ENCODE assay signal across 34 cellular contexts in genomic region chr10:62847433-62847832, GRCh38. TPM values are rescaled to one million over a fixed set of nuclear protein-coding genes. Genes with fewer than 3 reads are reported as not detected.
DNase-seq lines count a peak whose midpoint lies in the region; ATAC-seq, FAIRE-seq and TF ChIP-seq lines count a peak whose summit lies in the region.
"Had no signal": no experiment of that assay in that cellular context is flagged by ENCODE, and none has a peak within 500 bp of the region (broad histone marks: within the 10 kb centered on the region; RNA-seq: fewer than 3 reads in every experiment).

No MANE protein-coding gene starts in this region.

- BruUV-seq in GM12878 (replicated peaks; lab: Mats Ljungman, UMichigan) (no TSS peak), K562 (replicated peaks; lab: Mats Ljungman, UMichigan) (no TSS peak)

- H3K27me3 ChIP-seq in GM12878 (replicated peaks in 1 of 2; ENCODE audit: control insufficient read depth in 2 of 2, insufficient read depth in 2 of 2, low read length in 1 of 2) (no peaks in the 10 kb centered on the region), K562 (ENCODE audit: control insufficient read depth in 2 of 2, insufficient read depth in 2 of 2, low read length in 2 of 2) (no peaks in the 10 kb centered on the region), mesenchymal stem cell (ENCODE audit: control insufficient read depth in 1 of 2, insufficient read depth in 1 of 2, low read length in 2 of 2) (peaks cover 13 to 35% of the 10 kb centered on the region in 2 experiments)
- H3K27me3 ChIP-seq: BE2C; BLaER1; BLaER1 treated with 17β-estradiol and CSF1 and Interleukin-3, amounts not matched to agents 10 nM and 100 nM had no signal

- H3K4me3 ChIP-seq in HEK293 (ENCODE audit: low read depth, low read length), result no peak overlapping the region
- H3K4me3 ChIP-seq in GM12878, result no peak overlapping the region
- no peak overlapping the region for H3K4me3 ChIP-seq in K562
- no peak overlapping the region for H3K4me3 ChIP-seq in mesenchymal stem cell (ENCODE audit: insufficient read depth in 1 of 2, low read depth in 1 of 2, low read length in 2 of 2)
- H3K4me3 ChIP-seq: A549; BLaER1; BLaER1 treated with 17β-estradiol and CSF1 and Interleukin-3, amounts not matched to agents 10 nM and 100 nM had no signal

- H3K79me1 ChIP-seq in mesenchymal stem cell (replicated peaks; ENCODE audit: low read length, poor library complexity, severe bottlenecking), result no peaks in the 10 kb centered on the region

- H3K4ac ChIP-seq in mesenchymal stem cell (ENCODE audit: low read depth in 1 of 2, low read length in 2 of 2), result no peak overlapping the region

- H3K18ac ChIP-seq in mesenchymal stem cell (ENCODE audit: low read depth in 1 of 2, low read length in 2 of 2), result no peak overlapping the region

- H3K4me1 ChIP-seq in HEK293 (ENCODE audit: control insufficient read depth, insufficient read depth, low read length), result no peaks in the 10 kb centered on the region
- peaks cover 20% of the 10 kb centered on the region for H3K4me1 ChIP-seq in GM12878 (ENCODE audit: control insufficient read depth, insufficient read depth, low read length)
- no peaks in the 10 kb centered on the region for H3K4me1 ChIP-seq in K562 (replicated peaks in 1 of 2; ENCODE audit: control insufficient read depth in 2 of 2, insufficient read depth in 2 of 2, low read length in 2 of 2)
- no peaks in the 10 kb centered on the region for H3K4me1 ChIP-seq in mesenchymal stem cell (ENCODE audit: control insufficient read depth, insufficient read depth, low read depth, low read length)
- H3K4me1 ChIP-seq: A549, BE2C, Caco-2 had no signal

- no peak overlapping the region for H2BK15ac ChIP-seq in mesenchymal stem cell (ENCODE audit: low read depth, poor library complexity, severe bottlenecking)

- H2AK5ac ChIP-seq in mesenchymal stem cell (ENCODE audit: low read length, severe bottlenecking), result no peak overlapping the region

- H2AFZ ChIP-seq in GM12878 (ENCODE audit: control insufficient read depth, low read depth, low read length) (no peak overlapping the region), K562 (ENCODE audit: low read depth, low read length) (no peak overlapping the region), mesenchymal stem cell (ENCODE audit: low read depth, low read length) (no peak overlapping the region)

- ATAC-seq in GM12878 (no peak), K562 (no peak)
- ATAC-seq: A549; CD8-positive, alpha-beta T cell had no signal

- H3K36me3 ChIP-seq in HEK293 (ENCODE audit: control insufficient read depth in 2 of 2, insufficient read depth in 1 of 2, low read length in 2 of 2) (no peaks in the 10 kb centered on the region), GM12878 (ENCODE audit: control insufficient read depth in 2 of 2, insufficient read depth in 2 of 2, low read length in 1 of 2) (no peaks in the 10 kb centered on the region), K562 (ENCODE audit: control insufficient read depth, insufficient read depth, low read length) (no peaks in the 10 kb centered on the region), mesenchymal stem cell (ENCODE audit: control insufficient read depth in 1 of 2, insufficient read depth in 2 of 2, low read depth in 1 of 2, low read length in 2 of 2) (no peaks in the 10 kb centered on the region)
- H3K36me3 ChIP-seq: BE2C, BLaER1 had no signal

- H3K4me2 ChIP-seq in GM12878 (ENCODE audit: control insufficient read depth, insufficient read depth) (no peak overlapping the region), K562 (ENCODE audit: insufficient read depth, low read length) (no peak overlapping the region), mesenchymal stem cell (ENCODE audit: low read length, poor library complexity, severe bottlenecking) (no peak overlapping the region)
- H3K4me2 ChIP-seq: A549; BLaER1; BLaER1 treated with 17β-estradiol and CSF1 and Interleukin-3, amounts not matched to agents 10 nM and 100 nM had no signal

- H3K9ac ChIP-seq in GM12878 (ENCODE audit: control insufficient read depth, insufficient read depth, low read length) (no peak overlapping the region), K562 (ENCODE audit: insufficient read depth in 1 of 2, low read depth in 2 of 2, low read length in 2 of 2) (no peak overlapping the region), mesenchymal stem cell (ENCODE audit: low read length) (no peak overlapping the region)
- H3K9ac ChIP-seq: BLaER1; BLaER1 treated with 17β-estradiol and CSF1 and Interleukin-3, amounts not matched to agents 10 nM and 100 nM had no signal

- H3K79me2 ChIP-seq in GM12878 (ENCODE audit: control insufficient read depth, insufficient read depth, low read length) (no peaks in the 10 kb centered on the region), K562 (ENCODE audit: control insufficient read depth, insufficient read depth, low read length) (no peaks in the 10 kb centered on the region)

- H2BK12ac ChIP-seq in mesenchymal stem cell (ENCODE audit: low read length in 2 of 2), result no peak overlapping the region

- TF ChIP-seq RAD21 in GM12878 (IDR thresholded peaks at IDR 0.05; ENCODE audit: insufficient read depth, low read depth, low read length) (no peak), K562 (CRISPR knock-in tag; conservative IDR thresholded peaks at IDR 0.05 in 1 of 2, IDR thresholded peaks at IDR 0.05 in 1 of 2) (no peak)

- DNase-seq in GM12891 (ENCODE audit: insufficient read length, low spot score) (no peak), GM12878 (ENCODE audit: low read depth, low spot score) (no peak), K562 (ENCODE audit: extremely low read depth in 1 of 4, low spot score in 3 of 4) (no peak), AML-193 (lab: John Stamatoyannopoulos, UW) (no peak), mesenchymal stem cell (no peak), middle frontal gyrus (ENCODE audit: extremely low spot score, low spot score) (no peak), NCI-H1436 treated with DMSO at 0.1 percent for 48 hours (lab: John Stamatoyannopoulos, UW) (no peak)
- DNase-seq: 8988T; ACHN; BE2C; C1 segment of cervical spinal cord; Caco-2; Calu3; CD4-positive, alpha-beta memory T cell; CD4-positive, alpha-beta T cell; CD4-positive, CD25-positive, alpha-beta regulatory T cell; CD8-positive, alpha-beta memory T cell; CD8-positive, alpha-beta T cell; COR-L47; DMS 273 treated with DMSO at 0.1 percent for 48 hours; DMS153; DMS53; DMS79; DMS79 treated with DMSO at 0.1 percent for 48 hours; DND-41; EL had no signal

- H3K23ac ChIP-seq in mesenchymal stem cell (ENCODE audit: low read length in 2 of 2), result no peak overlapping the region

- POLR2A ChIA-PET in HEK293 (lab: Yijun Ruan, JAX), result no interaction called here
- POLR2A ChIA-PET in GM12878 (lab: Charles Lee), result no interaction called here
- POLR2A ChIA-PET in K562 (lab: Yijun Ruan, JAX), result no interaction called here

- no peak for FAIRE-seq in GM12891 (lab: Jason Lieb, UNC)
- FAIRE-seq in GM12878 (lab: Jason Lieb, UNC), result no peak
- FAIRE-seq in K562 (lab: Jason Lieb, UNC), result no peak
- FAIRE-seq: A204.1, A549, D721Med had no signal

- in situ Hi-C loops in GM12878 (cut with MboI), result no loop called here
- in situ Hi-C loops in K562 (cut with MboI), result no loop called here

- TF ChIP-seq EP300 in GM12878 (IDR thresholded peaks at IDR 0.05; ENCODE audit: borderline replicate concordance in 1 of 2, control insufficient read depth in 1 of 2, low read depth in 2 of 2, low read length in 2 of 2) (no peak), K562 (IDR thresholded peaks at IDR 0.05; ENCODE audit: low read length) (no peak)

- no peak for TF ChIP-seq POLR2A in GM12891 (IDR thresholded peaks at IDR 0.05; ENCODE audit: low read depth, low read length)
- TF ChIP-seq POLR2A in GM12878 (IDR thresholded peaks at IDR 0.05; ENCODE audit: low read depth, low read length), result no peak
- TF ChIP-seq POLR2A in K562 (conservative IDR thresholded peaks at IDR 0.05), result no peak

- no peaks in the 10 kb centered on the region for H3K9me1 ChIP-seq in K562 (ENCODE audit: control insufficient read depth, insufficient read depth, low read length)

- SMC1A ChIA-PET in GM12878 (lab: Charles Lee; ENCODE audit: uncharacterized antibody, unreplicated experiment), result no interaction called here

- intact Hi-C loops in GM12878 (cut with micrococcal nuclease; ENCODE audit: unreplicated experiment), result no loop called here
- intact Hi-C loops in K562 (cut with micrococcal nuclease), result no loop called here

- no peaks in the 10 kb centered on the region for H3K9me3 ChIP-seq in HEK293 (ENCODE audit: control insufficient read depth, insufficient read depth, low read depth, low read length)
- H3K9me3 ChIP-seq in GM12878 (replicated peaks; ENCODE audit: control insufficient read depth, insufficient read depth, low read length), result peaks cover 9% of the 10 kb centered on the region
- no peaks in the 10 kb centered on the region for H3K9me3 ChIP-seq in K562 (replicated peaks; ENCODE audit: control insufficient read depth, insufficient read depth, low read depth, low read length)
- peaks cover 19% of the 10 kb centered on the region for H3K9me3 ChIP-seq in mesenchymal stem cell (ENCODE audit: control insufficient read depth, low read length)
- H3K9me3 ChIP-seq: BE2C, Caco-2 had no signal

- H4K91ac ChIP-seq in mesenchymal stem cell (ENCODE audit: low read length), result no peak overlapping the region

- CTCF ChIA-PET in HEK293 (lab: Yijun Ruan, JAX), result no interaction called here
- CTCF ChIA-PET in GM12878 (lab: Yijun Ruan, JAX), result interaction anchor here (1.1 kb wide), 1 partner anchor 311 kb away, joined by 3 read pairs; no protein-coding TSS in a partner anchor
- CTCF ChIA-PET in K562 (lab: Yijun Ruan, JAX; ENCODE audit: low intra/inter-chr PET ratio), result no interaction called here

- no peaks in the 10 kb centered on the region for H4K20me1 ChIP-seq in GM12878 (ENCODE audit: control insufficient read depth, insufficient read depth)
- H4K20me1 ChIP-seq in K562 (replicated peaks; ENCODE audit: control insufficient read depth, insufficient read depth, low read length), result no peaks in the 10 kb centered on the region
- H4K20me1 ChIP-seq: BLaER1; BLaER1 treated with 17β-estradiol and CSF1 and Interleukin-3, amounts not matched to agents 10 nM and 100 nM had no signal

- no peak overlapping the region for H2BK120ac ChIP-seq in mesenchymal stem cell (ENCODE audit: low read depth, low read length)

- H3K27ac ChIP-seq in HEK293 (ENCODE audit: extremely low read depth, low read depth, low read length) (no peak overlapping the region), GM12878 (ENCODE audit: control insufficient read depth, insufficient read depth) (no peak overlapping the region), K562 (ENCODE audit: extremely low read depth, low read depth, low read length) (no peak overlapping the region), mesenchymal stem cell (ENCODE audit: low read length, poor library complexity, severe bottlenecking) (no peak overlapping the region)
- H3K27ac ChIP-seq: 22Rv1; A549; BLaER1; BLaER1 treated with 17β-estradiol and CSF1 and Interleukin-3, amounts not matched to agents 10 nM and 100 nM; C4-2B had no signal

- TF ChIP-seq CTCF in HEK293 (tag by site-specific recombination; IDR thresholded peaks at IDR 0.05) (no peak), GM12878 (IDR thresholded peaks at IDR 0.05 in 2 of 3, conservative IDR thresholded peaks at IDR 0.05 in 1 of 3; ENCODE audit: control insufficient read depth in 2 of 3, extremely low read depth in 1 of 3, insufficient read depth in 1 of 3, low read depth in 3 of 3, low read length in 3 of 3) (no peak), K562 (IDR thresholded peaks at IDR 0.05 in 2 of 3, conservative IDR thresholded peaks at IDR 0.05 in 1 of 3; ENCODE audit: insufficient read depth in 2 of 3, low read depth in 1 of 3, low read length in 3 of 3) (no peak)

- H2BK5ac ChIP-seq in mesenchymal stem cell (ENCODE audit: low read depth, low read length, poor library complexity, severe bottlenecking), result no peak overlapping the region

- H4K8ac ChIP-seq in mesenchymal stem cell (ENCODE audit: low read length), result no peak overlapping the region

- H3K14ac ChIP-seq in mesenchymal stem cell (ENCODE audit: low read length in 2 of 2), result no peak overlapping the region

- RAD21 ChIA-PET in GM12878 (lab: Charles Lee; ENCODE audit: unreplicated experiment), result no interaction called here

RNA-seq across cellular contexts. Expression of gene EGR2, which starts 31.3 kb away (rescaled TPM):
- 54.7 TPM for polyA plus RNA-seq in GM12891 (2012; ENCODE audit: low read depth, missing spikeins)
- 31.7 and 33.2 TPM in 2 replicates for total RNA-seq in GM12878 (2013; cell fraction: nucleolus; rRNA removed)
- total RNA-seq in GM12878 (2014; rRNA removed), result 18.7 and 19.1 TPM in 2 replicates
- 13.0 and 14.1 TPM in 2 replicates for total RNA-seq in GM12878 (2014; rRNA removed; fragmentation: Illumina TruSeq; extraction: Trizol)
- 24.8 and 28.2 TPM in 2 replicates for total RNA-seq in GM12878 (2021)
- 12.2 TPM for polyA plus RNA-seq in GM12878 (2011; ENCODE audit: low read depth)
- 40.7 and 56.5 TPM in 2 replicates for polyA plus RNA-seq in GM12878 (2011; rRNA removed)
- 37.2 and 51.3 TPM in 2 replicates for polyA plus RNA-seq in GM12878 (2011; cell fraction: cytosol; rRNA removed)
- polyA plus RNA-seq in GM12878 (2011; cell fraction: nucleus; rRNA removed), result 116 and 124 TPM in 2 replicates
- 17.3 and 34.3 TPM in 2 replicates for polyA plus RNA-seq in GM12878 (2012)
- polyA plus RNA-seq in GM12878 (2014; fragmentation: Illumina TruSeq; extraction: Trizol), result 20.0 and 21.9 TPM in 2 replicates
- polyA plus RNA-seq in GM12878 (2014; fragmentation: Nextera tagmentation; extraction: Ambion mirVana), result 10 to 100 TPM in 1 of 2 experiments, 1 to 10 TPM in 1; 8.3 to 14.0 TPM
- 18.2 and 20.1 TPM in 2 replicates for polyA plus RNA-seq in GM12878 (2014; rRNA removed)
- 10 to 100 TPM in 1 of 2 experiments, 1 to 10 TPM in 1; 8.9 to 10.8 TPM for polyA plus RNA-seq in GM12878 (2016; fragmentation: Nextera tagmentation; extraction: Ambion mirVana)
- 43.7 and 55.2 TPM in 2 replicates for polyA minus RNA-seq in GM12878 (2011; rRNA and poly(A)+ RNA removed)
- polyA minus RNA-seq in GM12878 (2011; cell fraction: cytosol; rRNA and poly(A)+ RNA removed), result 22.2 and 26.2 TPM in 2 replicates
- 71.8 and 81.0 TPM in 2 replicates for polyA minus RNA-seq in GM12878 (2011; cell fraction: nucleus; rRNA and poly(A)+ RNA removed)
- 0.30 and 0.81 TPM in 2 replicates for total RNA-seq in K562 (2011; cell fraction: chromatin; rRNA removed; ENCODE audit: low replicate concordance)
- 0.79 and 0.83 TPM in 2 replicates for total RNA-seq in K562 (2011; cell fraction: nucleolus; rRNA removed)
- 0.51 and 0.69 TPM in 2 replicates for total RNA-seq in K562 (2011; cell fraction: nucleoplasm; rRNA removed)
- total RNA-seq in K562 (2014; rRNA removed), result 0.24 TPM in 1 of 2 replicates, not detected in the other
- total RNA-seq in K562 (2014; rRNA removed; fragmentation: Illumina TruSeq; extraction: Trizol), result 0.11 and 0.19 TPM in 2 replicates
- total RNA-seq in K562 (2015; rRNA removed; fragmentation: Illumina TruSeq; extraction: Trizol), result not detected in 2 replicates
- total RNA-seq in K562 (2021), result 0.18 and 0.83 TPM in 2 replicates
- 0.08 and 0.09 TPM in 2 replicates for polyA plus RNA-seq in K562 (2011; rRNA removed)
- 0.06 and 0.31 TPM in 2 replicates for polyA plus RNA-seq in K562 (2011; cell fraction: cytosol; rRNA removed)
- 0.37 and 1.4 TPM in 2 replicates for polyA plus RNA-seq in K562 (2011; cell fraction: nucleus; rRNA removed)
- polyA plus RNA-seq in K562 (2012), result 0.25 and 0.47 TPM in 2 replicates
- polyA plus RNA-seq in K562 (2014; fragmentation: Illumina TruSeq; extraction: Trizol), result 0.11 and 0.12 TPM in 2 replicates
- not detected for polyA plus RNA-seq in K562 (2014; fragmentation: Nextera tagmentation; extraction: Ambion mirVana)
- 0.03 and 0.15 TPM in 2 replicates for polyA plus RNA-seq in K562 (2014; rRNA removed)
- 0.09 and 0.70 TPM in 2 replicates for polyA minus RNA-seq in K562 (2011; rRNA and poly(A)+ RNA removed)
- not detected in 2 replicates for polyA minus RNA-seq in K562 (2011; cell fraction: cytosol; rRNA and poly(A)+ RNA removed)
- 0.33 and 0.81 TPM in 2 replicates for polyA minus RNA-seq in K562 (2011; cell fraction: nucleus; rRNA and poly(A)+ RNA removed)
- 0.47 TPM for polyA plus RNA-seq in mesenchymal stem cell (2013, experiment 1 of 2)
- polyA plus RNA-seq in mesenchymal stem cell (2013, experiment 2 of 2), result 0.33 TPM
- polyA plus RNA-seq: CD8-positive, alpha-beta memory T cell had no signal

RNA-seq across cellular contexts. Expression of gene ADO, which starts 42.9 kb away (rescaled TPM):
- 18.6 TPM for polyA plus RNA-seq in GM12891 (2012; ENCODE audit: low read depth, missing spikeins)
- 35.5 and 35.8 TPM in 2 replicates for total RNA-seq in GM12878 (2013; cell fraction: nucleolus; rRNA removed)
- total RNA-seq in GM12878 (2014; rRNA removed) (31.4 and 33.0 TPM in 2 replicates), GM12878 (2014; rRNA removed; fragmentation: Illumina TruSeq; extraction: Trizol) (17.4 and 17.5 TPM in 2 replicates), GM12878 (2021) (24.8 and 26.7 TPM in 2 replicates), K562 (2014; rRNA removed) (19.5 and 23.8 TPM in 2 replicates), K562 (2014; rRNA removed; fragmentation: Illumina TruSeq; extraction: Trizol) (13.1 and 14.7 TPM in 2 replicates), K562 (2015; rRNA removed; fragmentation: Illumina TruSeq; extraction: Trizol) (18.1 and 19.5 TPM in 2 replicates), K562 (2021) (20.0 and 20.6 TPM in 2 replicates)
- polyA plus RNA-seq in GM12878 (2011; ENCODE audit: low read depth), result 5.2 TPM
- polyA plus RNA-seq in GM12878 (2011; rRNA removed) (44.6 and 64.0 TPM in 2 replicates), GM12878 (2014; fragmentation: Illumina TruSeq; extraction: Trizol) (20.9 and 22.8 TPM in 2 replicates), GM12878 (2014; fragmentation: Nextera tagmentation; extraction: Ambion mirVana) (1 to 10 TPM; 4.3 to 8.5 TPM), GM12878 (2014; rRNA removed) (19.5 and 20.0 TPM in 2 replicates), GM12878 (2016; fragmentation: Nextera tagmentation; extraction: Ambion mirVana) (1 to 10 TPM; 4.3 to 4.4 TPM), K562 (2011; rRNA removed) (14.4 and 16.8 TPM in 2 replicates), K562 (2014; fragmentation: Illumina TruSeq; extraction: Trizol) (14.1 and 16.1 TPM in 2 replicates), K562 (2014; fragmentation: Nextera tagmentation; extraction: Ambion mirVana) (1 to 10 TPM; 3.0 to 3.8 TPM), K562 (2014; rRNA removed) (15.3 and 15.6 TPM in 2 replicates)
- 21.9 and 23.4 TPM in 2 replicates for polyA plus RNA-seq in GM12878 (2011; cell fraction: cytosol; rRNA removed)
- polyA plus RNA-seq in GM12878 (2011; cell fraction: nucleus; rRNA removed), result 30.1 and 30.3 TPM in 2 replicates
- 12.1 and 16.7 TPM in 2 replicates for polyA plus RNA-seq in GM12878 (2012)
- 30.6 and 31.3 TPM in 2 replicates for polyA minus RNA-seq in GM12878 (2011; rRNA and poly(A)+ RNA removed)
- polyA minus RNA-seq in GM12878 (2011; cell fraction: cytosol; rRNA and poly(A)+ RNA removed), result 20.1 and 22.1 TPM in 2 replicates
- 27.2 and 37.9 TPM in 2 replicates for polyA minus RNA-seq in GM12878 (2011; cell fraction: nucleus; rRNA and poly(A)+ RNA removed)
- total RNA-seq in K562 (2011; cell fraction: chromatin; rRNA removed; ENCODE audit: low replicate concordance), result 7.7 and 9.9 TPM in 2 replicates
- total RNA-seq in K562 (2011; cell fraction: nucleolus; rRNA removed), result 12.4 and 12.8 TPM in 2 replicates
- total RNA-seq in K562 (2011; cell fraction: nucleoplasm; rRNA removed), result 13.9 and 17.6 TPM in 2 replicates
- polyA plus RNA-seq in K562 (2011; cell fraction: cytosol; rRNA removed), result 9.7 and 16.6 TPM in 2 replicates
- 7.9 and 8.7 TPM in 2 replicates for polyA plus RNA-seq in K562 (2011; cell fraction: nucleus; rRNA removed)
- polyA plus RNA-seq in K562 (2012), result 12.4 and 15.8 TPM in 2 replicates
- polyA minus RNA-seq in K562 (2011; rRNA and poly(A)+ RNA removed), result 18.8 and 20.3 TPM in 2 replicates
- 13.3 and 13.8 TPM in 2 replicates for polyA minus RNA-seq in K562 (2011; cell fraction: cytosol; rRNA and poly(A)+ RNA removed)
- 12.3 and 17.2 TPM in 2 replicates for polyA minus RNA-seq in K562 (2011; cell fraction: nucleus; rRNA and poly(A)+ RNA removed)
- polyA plus RNA-seq in mesenchymal stem cell (2013, experiment 1 of 2), result 15.1 TPM
- 15.6 TPM for polyA plus RNA-seq in mesenchymal stem cell (2013, experiment 2 of 2)

Comparison
In these comparisons a context has a peak if more than half of its experiments do, and no peak if none do; other contexts are left out.
1. RNA of gene EGR2, which starts 31.3 kb away (total RNA-seq): 13.0 to 33.2 TPM in GM12878; 0.11 to 0.83 TPM in K562; every median in the first group is over 4 times any median in the second.